ENCODE assay signal across 13 cellular contexts in the genomic region with DNA sequence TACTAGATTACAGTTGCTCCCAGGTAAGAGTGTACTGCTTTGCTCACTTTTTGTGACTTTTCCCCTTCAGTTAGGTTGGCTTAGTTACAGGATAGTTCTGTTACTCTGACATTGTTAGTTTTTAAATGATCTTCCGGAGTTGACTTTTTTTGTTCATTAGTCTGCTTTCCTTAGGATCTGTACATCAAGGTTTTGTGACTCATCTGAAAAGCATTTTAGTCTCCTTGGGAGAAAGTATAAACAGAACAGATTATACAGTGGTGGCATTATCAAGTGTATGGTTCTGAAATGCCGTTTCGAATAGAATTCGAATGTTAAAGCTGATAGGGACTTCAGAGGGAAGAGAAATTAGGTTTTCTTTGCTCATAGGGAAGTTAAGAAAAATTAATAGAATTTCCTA.
DNase-seq lines count a peak whose midpoint lies in the region; FAIRE-seq and TF ChIP-seq lines count a peak whose summit lies in the region.
"Had no signal": no experiment of that assay in that cellular context is flagged by ENCODE, and none has a peak within 500 bp of the region (broad histone marks: within the 10 kb centered on the region; RNA-seq: fewer than 3 reads in every experiment).

No MANE protein-coding gene starts in this region.

- TF ChIP-seq POLR2A in erythroblast (IDR thresholded peaks at IDR 0.05; ENCODE audit: low read length): no peak

- TF ChIP-seq CTCF in epithelial cell of esophagus (IDR thresholded peaks at IDR 0.05; ENCODE audit: insufficient read depth, low read depth, low read length, missing control alignments) (no peak), progenitor cell of endocrine pancreas (IDR thresholded peaks at IDR 0.05; ENCODE audit: unreplicated experiment) (no peak), coronary artery (IDR thresholded peaks at IDR 0.05) (no peak)

- H3K4me3 ChIP-seq in epithelial cell of esophagus (ENCODE audit: low read length) (no peak overlapping the region), coronary artery (no peak overlapping the region)

- DNase-seq in EL (peak; percentile 64), RCC 7860 (ENCODE audit: low spot score) (peak; percentile 56), epithelial cell of esophagus (ENCODE audit: low read depth) (peak; percentile 26), progenitor cell of endocrine pancreas (ENCODE audit: low spot score, unreplicated experiment) (no peak), erythroblast (lab: John Stamatoyannopoulos, UW) (no peak), coronary artery (ENCODE audit: low spot score) (no peak)
- no peak for DNase-seq in NK-92 treated with Interleukin-12 subunit alpha and Interleukin-12 subunit beta, amount 100 ng/mL, for 24 hours (lab: John Stamatoyannopoulos, UW)
- DNase-seq in activated CD4-positive, alpha-beta T cell treated with anti-CD3 and anti-CD28 coated beads for 1 hour: no peak
- DNase-seq: activated CD4-positive, alpha-beta T cell treated with anti-CD3 and anti-CD28 coated beads, Interleukin-2, amount 50 U/mL, for 1 hour; activated effector memory CD4-positive, alpha-beta T cell treated with Interleukin-2 at 50 U/mL for 16 hours; COR-L47; NCI-H2107; stimulated activated CD4-positive, alpha-beta T cell treated with anti-CD3 and anti-CD28 coated beads, Interleukin-12 subunit alpha, Interleukin-12 subunit beta, amount 100 ng/mL, for 4 hours had no signal

- peaks cover 3% of the 10 kb centered on the region for H3K9me3 Mint-ChIP-seq in progenitor cell of endocrine pancreas (ENCODE audit: low read depth)

- H3K27ac Mint-ChIP-seq in progenitor cell of endocrine pancreas: peak overlapping the region; percentile 34

- peaks cover 11% of the 10 kb centered on the region for H3K36me3 Mint-ChIP-seq in progenitor cell of endocrine pancreas (ENCODE audit: insufficient read depth)

- no peak overlapping the region for H3K27ac ChIP-seq in coronary artery

- no peak overlapping the region for H3K4me3 Mint-ChIP-seq in progenitor cell of endocrine pancreas (ENCODE audit: low read depth)

- FAIRE-seq in RCC 7860 (lab: Jason Lieb, UNC): peak; percentile 74

- H3K4me1 Mint-ChIP-seq in progenitor cell of endocrine pancreas (ENCODE audit: low read depth): no peaks in the 10 kb centered on the region

- H3K27me3 Mint-ChIP-seq in progenitor cell of endocrine pancreas: no peaks in the 10 kb centered on the region

Comparison
In these comparisons a context has a peak if more than half of its experiments do, and no peak if none do; other contexts are left out.
1. DNase-seq: peak in EL (single experiment), RCC 7860 (single experiment) and epithelial cell of esophagus (single experiment); none in progenitor cell of endocrine pancreas (single experiment), erythroblast (0 of 2), NK-92 treated with Interleukin-12 subunit alpha and Interleukin-12 subunit beta, amount 100 ng/mL, for 24 hours (single experiment), coronary artery (single experiment) and activated CD4-positive, alpha-beta T cell treated with anti-CD3 and anti-CD28 coated beads for 1 hour (single experiment).